In genomic region chr11:95586681-95587080, GRCh38 we compare ENCODE assay signal across 19 cellular contexts.
"Had no signal": no experiment of that assay in that cellular context is flagged by ENCODE, and none has a peak within 500 bp of the region (broad histone marks: within the 10 kb centered on the region; RNA-seq: fewer than 3 reads in every experiment).

No MANE protein-coding gene starts in this region.

- H3K4me3 Mint-ChIP-seq: activated CD4-positive, alpha-beta T cell treated with anti-CD3 and anti-CD28 coated beads, Interleukin-2, amount 10 ng/mL, durations not matched to agents 7 days and 5 days; activated CD8-positive, alpha-beta T cell treated with anti-CD3 and anti-CD28 coated beads, Interleukin-2, amount 10 ng/mL, durations not matched to agents 7 days and 5 days; activated T-cell treated with anti-CD3 and anti-CD28 coated beads, Interleukin-2, amount 50 U/mL, for 24 hours; endodermal cell; stimulated activated memory B cell treated with anti-CD40 and anti-IgM and Interleukin-4, amounts not matched to agents 10 μg/mL and 1 μg/mL and 100 μg/mL, for 72 hours; T-helper 1 cell treated with Interleukin-12 subunit alpha and Interleukin-12 subunit beta and Interleukin-4 antibody, amounts not matched to agents 30 μg/mL and 1 μg/mL, for 36 hours had no signal

- H2AFZ ChIP-seq: hepatocyte had no signal

- H3K36me3 Mint-ChIP-seq: stimulated activated memory B cell treated with anti-CD40 and anti-IgM and Interleukin-4, amounts not matched to agents 10 μg/mL and 1 μg/mL and 100 μg/mL, for 72 hours had no signal

- ATAC-seq: activated CD4-positive, CD25-positive, alpha-beta regulatory T cell treated with anti-CD3 and anti-CD28 coated beads, Interleukin-2, amount 50 U/mL, for 24 hours; activated CD8-positive, alpha-beta T cell treated with anti-CD3 and anti-CD28 coated beads, Interleukin-2, amount 10 ng/mL, durations not matched to agents 7 days and 5 days; activated naive CD4-positive, alpha-beta T cell treated with anti-CD3 and anti-CD28 coated beads, Interleukin-2, amount 50 U/mL, for 72 hours; foreskin keratinocyte; stimulated activated memory B cell treated with anti-CD40 and anti-IgM and Interleukin-4, amounts not matched to agents 10 μg/mL and 1 μg/mL and 100 μg/mL, for 72 hours; upper lobe of right lung had no signal

- H3K27ac ChIP-seq: adrenal gland, cardiac muscle cell, dorsolateral prefrontal cortex, foreskin keratinocyte, hepatocyte, ovary, sigmoid colon, spleen, testis, upper lobe of right lung had no signal

- H3K27me3 ChIP-seq: adrenal gland, cardiac muscle cell, dorsolateral prefrontal cortex, foreskin keratinocyte, hepatocyte, ovary, sigmoid colon, spleen, testis, upper lobe of right lung had no signal

- H3K9me3 ChIP-seq: adrenal gland, ovary, sigmoid colon, spleen, testis, upper lobe of right lung had no signal

- H3K9me3 Mint-ChIP-seq: endodermal cell had no signal

- H3K27me3 Mint-ChIP-seq: activated CD4-positive, alpha-beta T cell treated with anti-CD3 and anti-CD28 coated beads, Interleukin-2, amount 10 ng/mL, durations not matched to agents 7 days and 5 days; activated T-cell treated with anti-CD3 and anti-CD28 coated beads, Interleukin-2, amount 50 U/mL, for 24 hours; stimulated activated memory B cell treated with anti-CD40 and anti-IgM and Interleukin-4, amounts not matched to agents 10 μg/mL and 1 μg/mL and 100 μg/mL, for 72 hours had no signal

- H3K4me1 ChIP-seq: adrenal gland, sigmoid colon, spleen, upper lobe of right lung had no signal

- H3K27ac Mint-ChIP-seq: activated CD4-positive, alpha-beta T cell treated with anti-CD3 and anti-CD28 coated beads, Interleukin-2, amount 10 ng/mL, durations not matched to agents 7 days and 5 days; activated CD8-positive, alpha-beta T cell treated with anti-CD3 and anti-CD28 coated beads, Interleukin-2, amount 10 ng/mL, durations not matched to agents 7 days and 5 days; activated T-cell treated with anti-CD3 and anti-CD28 coated beads, Interleukin-2, amount 50 U/mL, for 24 hours; endodermal cell; stimulated activated memory B cell treated with anti-CD40 and anti-IgM and Interleukin-4, amounts not matched to agents 10 μg/mL and 1 μg/mL and 100 μg/mL, for 72 hours; T-helper 1 cell treated with Interleukin-12 subunit alpha and Interleukin-12 subunit beta and Interleukin-4 antibody, amounts not matched to agents 30 μg/mL and 1 μg/mL, for 36 hours had no signal

- H3K4me2 ChIP-seq: hepatocyte had no signal

- DNase-seq: activated CD4-positive, alpha-beta T cell treated with anti-CD3 and anti-CD28 coated beads, Interleukin-2, amount 10 ng/mL, durations not matched to agents 7 days and 5 days; activated CD8-positive, alpha-beta T cell treated with anti-CD3 and anti-CD28 coated beads, Interleukin-2, amount 10 ng/mL, durations not matched to agents 7 days and 5 days; activated T-cell treated with anti-CD3 and anti-CD28 coated beads, Interleukin-2, amount 50 U/mL, for 24 hours; adrenal gland; dorsolateral prefrontal cortex; endodermal cell; foreskin keratinocyte; ovary; sigmoid colon; spleen; stimulated activated CD4-positive, alpha-beta T cell treated with anti-CD3 and anti-CD28 coated beads, Interleukin-4, amount 100 ng/mL, for 4 hours; testis; upper lobe of right lung had no signal

- H3K4me3 ChIP-seq: adrenal gland, cardiac muscle cell, dorsolateral prefrontal cortex, hepatocyte, ovary, sigmoid colon, spleen, testis, upper lobe of right lung had no signal

- H3K79me2 ChIP-seq: hepatocyte had no signal

- H3K36me3 ChIP-seq: adrenal gland, cardiac muscle cell, ovary, sigmoid colon, spleen, upper lobe of right lung had no signal
